7 cellular contexts compared by ENCODE assay signal in the genomic region with DNA sequence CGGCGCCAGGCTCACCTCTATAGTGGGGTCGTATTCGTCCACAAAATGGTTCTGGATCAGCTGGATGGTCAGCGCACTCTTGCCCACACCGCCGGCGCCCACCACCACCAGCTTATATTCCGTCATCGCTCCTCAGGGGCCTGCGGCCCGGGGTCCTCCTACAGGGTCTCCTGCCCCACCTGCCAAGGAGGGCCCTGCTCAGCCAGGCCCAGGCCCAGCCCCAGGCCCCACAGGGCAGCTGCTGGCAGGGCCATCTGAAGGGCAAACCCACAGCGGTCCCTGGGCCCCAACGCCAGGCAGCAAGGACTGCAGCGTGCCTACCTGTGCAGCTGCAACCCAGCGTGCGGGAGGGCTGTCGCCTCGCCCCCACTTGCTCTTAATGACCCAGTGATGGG. TPM values are rescaled to one million over a fixed set of nuclear protein-coding genes. Genes with fewer than 3 reads are reported as not detected.
DNase-seq lines count a peak whose midpoint lies in the region; ATAC-seq and TF ChIP-seq lines count a peak whose summit lies in the region.

No MANE protein-coding gene starts in this region.

- H3K27ac ChIP-seq in left lung (peak overlapping the region in 1 of 2 donors; percentile 61), suprapubic skin (peak overlapping the region; percentile 20)

- ATAC-seq in left lung (no peak), GM21619 (IDR thresholded peaks at IDR 0.05; ENCODE audit: unreplicated experiment) (no peak)

- H3K9me3 ChIP-seq in left lung = no peaks in the 10 kb centered on the region
- H3K9me3 ChIP-seq in suprapubic skin = no peaks in the 10 kb centered on the region

- no peaks in the 10 kb centered on the region for H3K27me3 Mint-ChIP-seq in IgD-negative memory B cell

- H3K27ac Mint-ChIP-seq in IgD-negative memory B cell = peak overlapping the region in 1 of 3 donors; percentile 85

- WGBS in suprapubic skin = 80% methylated on average over 14 of the region's 19 CpGs

- H3K27me3 ChIP-seq in left lung = peaks cover 0 to 29% of the 10 kb centered on the region in 2 donors
- no peaks in the 10 kb centered on the region for H3K27me3 ChIP-seq in suprapubic skin

- peak overlapping the region; percentile 78 to 92 (median 86) for H3K4me3 Mint-ChIP-seq in IgD-negative memory B cell

- H3K4me1 Mint-ChIP-seq in IgD-negative memory B cell = peaks cover 2 to 13% (median 5%) of the 10 kb centered on the region in 3 donors

- TF ChIP-seq POLR2A in suprapubic skin (IDR thresholded peaks at IDR 0.05) = no peak

- peaks cover 2% of the 10 kb centered on the region for H3K36me3 Mint-ChIP-seq in IgD-negative memory B cell

- H3K4me1 ChIP-seq in left lung (peaks cover 14 to 46% of the 10 kb centered on the region in 2 donors), suprapubic skin (peaks cover 52% of the 10 kb centered on the region)

- H3K36me3 ChIP-seq in left lung (peaks cover 0 to 32% of the 10 kb centered on the region in 2 donors), suprapubic skin (peaks cover 31% of the 10 kb centered on the region)

- in situ Hi-C loops in astrocyte of the cerebellum (cut with HindIII; ENCODE audit: low sequenced_read_pairs) = no loop called here

- DNase-seq in astrocyte of the cerebellum (ENCODE audit: low read depth) (no peak), left lung (peak in 1 of 2 donors; percentile 31), suprapubic skin (ENCODE audit: low spot score in 2 of 2) (peak; percentile 69 to 80), D341Med (ENCODE audit: low spot score) (no peak), glomerular visceral epithelial cell (ENCODE audit: extremely low spot score) (no peak)

- intact Hi-C loops in left lung (cut with DNase I) = no loop called here

- peak overlapping the region; percentile 79 for H3K4me3 ChIP-seq in astrocyte of the cerebellum (ENCODE audit: low read depth, low read length)
- H3K4me3 ChIP-seq in left lung = peak overlapping the region; percentile 80 to 88
- peak overlapping the region; percentile 91 for H3K4me3 ChIP-seq in suprapubic skin

- TF ChIP-seq CTCF in astrocyte of the cerebellum (IDR thresholded peaks at IDR 0.05; ENCODE audit: low read depth, low read length, missing control alignments) = no peak
- no peak for TF ChIP-seq CTCF in left lung (IDR thresholded peaks at IDR 0.05)
- no peak for TF ChIP-seq CTCF in suprapubic skin (IDR thresholded peaks at IDR 0.05)

- TF ChIP-seq EP300 in suprapubic skin (IDR thresholded peaks at IDR 0.05) = no peak

- H3K9me3 Mint-ChIP-seq in IgD-negative memory B cell = no peaks in the 10 kb centered on the region

RNA-seq across cellular contexts. Expression of gene HRAS, which starts 1.2 kb away (rescaled TPM):
- polyA plus RNA-seq in IgD-negative memory B cell = 22.5 TPM
- total RNA-seq in left lung (10 to 100 TPM; 43.2 to 52.4 TPM), suprapubic skin (100 to 1,000 TPM in 2 of 4 donors, 10 to 100 TPM in 2; 82.9 to 131 (median 96.2) TPM)

RNA-seq across cellular contexts. Expression of gene LRRC56, which starts 3.1 kb away (rescaled TPM):
- polyA plus RNA-seq in IgD-negative memory B cell = 2.6 TPM
- total RNA-seq in left lung (1 to 10 TPM; 1.8 to 3.1 TPM), suprapubic skin (1 to 10 TPM; 1.7 to 2.4 (median 2.1) TPM)

RNA-seq across cellular contexts. Expression of gene LMNTD2, which starts 26.3 kb away (rescaled TPM):
- polyA plus RNA-seq in IgD-negative memory B cell = 3.8 TPM
- 1 to 10 TPM; 4.1 to 4.5 TPM for total RNA-seq in left lung
- total RNA-seq in suprapubic skin = 10 to 100 TPM in 1 of 4 donors, 1 to 10 TPM in 3; 6.3 to 17.8 (median 8.7) TPM

RNA-seq across cellular contexts. Expression of gene RASSF7, which starts 26.6 kb away (rescaled TPM):
- polyA plus RNA-seq in IgD-negative memory B cell = 42.0 TPM
- total RNA-seq in left lung (10 to 100 TPM; 42.1 to 57.2 TPM), suprapubic skin (100 to 1,000 TPM in 1 of 4 donors, 10 to 100 TPM in 3; 82.6 to 113 (median 87.0) TPM)

RNA-seq across cellular contexts. Expression of gene RNH1, which starts 27.2 kb away (rescaled TPM):
- polyA plus RNA-seq in IgD-negative memory B cell = 202 TPM
- total RNA-seq in left lung (100 to 1,000 TPM; 185 to 243 TPM), suprapubic skin (100 to 1,000 TPM; 378 to 392 (median 383) TPM)

Comparison
In these comparisons a context has a peak if more than half of its experiments do, and no peak if none do; other contexts are left out.
1. DNase-seq: peak in suprapubic skin (2 of 2); none in astrocyte of the cerebellum (single experiment), D341Med (single experiment) and glomerular visceral epithelial cell (single experiment).
2. Peak in every context shown above with its lines, with median percentiles within 50 percentile points of each other: H3K4me3 ChIP-seq.